9 cellular contexts compared by ENCODE assay signal in the genomic region with DNA sequence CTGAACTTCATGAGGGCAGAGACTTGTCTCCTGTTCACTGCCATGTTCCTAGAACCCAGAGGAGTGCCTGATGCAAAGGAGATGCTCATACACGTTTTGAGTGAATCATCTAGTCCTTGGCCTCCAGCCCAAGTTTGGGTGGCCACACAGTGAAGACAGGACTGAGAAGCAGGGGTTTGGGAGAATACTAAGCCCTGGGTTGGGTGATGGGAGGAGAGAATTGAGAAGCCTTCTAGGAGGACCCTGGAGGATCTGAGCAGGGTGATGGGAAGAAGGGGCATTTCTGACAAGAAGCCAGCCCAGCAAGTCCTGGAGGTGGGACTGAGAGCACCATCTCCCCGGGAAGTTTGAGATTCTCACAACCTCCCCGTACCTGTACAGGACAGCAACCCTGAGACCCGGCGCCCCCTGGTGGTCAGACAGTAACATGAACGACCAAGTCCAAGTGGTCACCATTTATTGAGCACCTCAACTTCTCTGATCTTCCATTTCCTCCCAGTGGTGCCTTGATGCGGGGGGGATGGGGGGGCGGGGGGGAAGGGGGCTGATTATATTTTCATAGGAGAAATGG. TPM values are rescaled to one million over a fixed set of nuclear protein-coding genes. Genes with fewer than 3 reads are reported as not detected.
A peak's percentile ranks its signal among the peaks of the same experiment; 100 is the strongest.
DNase-seq lines count a peak whose midpoint lies in the region; ATAC-seq and TF ChIP-seq lines count a peak whose summit lies in the region.
"Had no signal": no experiment of that assay in that cellular context is flagged by ENCODE, and none has a peak within 500 bp of the region (broad histone marks: within the 10 kb centered on the region; RNA-seq: fewer than 3 reads in every experiment).

No MANE protein-coding gene starts in this region.

- CTCF ChIA-PET in Calu3 (lab: Charles Lee), result interaction anchor here (1.1 to 1.9 kb wide), 4 partner anchors 76 to 393 kb away, joined by 4 to 37 read pairs (median 10); no protein-coding TSS in a partner anchor

- H3K4me3 ChIP-seq in gastrocnemius medialis, result no peak overlapping the region
- H3K4me3 ChIP-seq: SK-N-MC had no signal

- peaks cover 33% of the 10 kb centered on the region for H3K4me1 Mint-ChIP-seq in Calu3 (ENCODE audit: low read depth, unreplicated experiment)
- peaks cover 5% of the 10 kb centered on the region for H3K4me1 Mint-ChIP-seq in activated naive CD8-positive, alpha-beta T cell treated with anti-CD3 and anti-CD28 coated beads, Interleukin-2, amount 50 U/mL, for 24 hours

- no peaks in the 10 kb centered on the region for H3K9me3 Mint-ChIP-seq in Calu3 (ENCODE audit: low read depth, unreplicated experiment)
- H3K9me3 Mint-ChIP-seq in activated naive CD8-positive, alpha-beta T cell treated with anti-CD3 and anti-CD28 coated beads, Interleukin-2, amount 50 U/mL, for 24 hours, result no peaks in the 10 kb centered on the region

- no peak overlapping the region for H3K4me3 Mint-ChIP-seq in Calu3 (ENCODE audit: low read depth, unreplicated experiment)
- no peak overlapping the region for H3K4me3 Mint-ChIP-seq in activated naive CD8-positive, alpha-beta T cell treated with anti-CD3 and anti-CD28 coated beads, Interleukin-2, amount 50 U/mL, for 24 hours

- H3K27me3 ChIP-seq in gastrocnemius medialis, result no peaks in the 10 kb centered on the region

- ATAC-seq in activated naive CD8-positive, alpha-beta T cell treated with anti-CD3 and anti-CD28 coated beads, Interleukin-2, amount 50 U/mL, for 24 hours, result peak; percentile 45
- peak; percentile 39 to 66 for ATAC-seq in left cardiac atrium
- no peak for ATAC-seq in gastrocnemius medialis
- no peak for ATAC-seq in HG03442 (IDR thresholded peaks at IDR 0.05; ENCODE audit: unreplicated experiment)

- TF ChIP-seq CTCF in Calu3 (IDR thresholded peaks at IDR 0.05; ENCODE audit: unreplicated experiment) (peak; percentile 75), gastrocnemius medialis (IDR thresholded peaks at IDR 0.05 in 4 of 5, conservative IDR thresholded peaks at IDR 0.05 in 1 of 5) (peak in 4 of 5 experiments; percentile 14 to 55 (median 38))

- TF ChIP-seq EP300 in Ishikawa (IDR thresholded peaks at IDR 0.05; ENCODE audit: borderline replicate concordance), result no peak

- H3K27ac ChIP-seq in gastrocnemius medialis, result no peak overlapping the region
- H3K27ac ChIP-seq: SK-N-MC had no signal

- no peak for TF ChIP-seq POLR2A in gastrocnemius medialis (IDR thresholded peaks at IDR 0.05)

- H3K4me1 ChIP-seq in gastrocnemius medialis, result peaks cover 3 to 6% of the 10 kb centered on the region in 2 donors

- no peaks in the 10 kb centered on the region for H3K9me3 ChIP-seq in gastrocnemius medialis

- H3K27me3 Mint-ChIP-seq in Calu3 (ENCODE audit: unreplicated experiment), result no peaks in the 10 kb centered on the region
- H3K27me3 Mint-ChIP-seq in activated naive CD8-positive, alpha-beta T cell treated with anti-CD3 and anti-CD28 coated beads, Interleukin-2, amount 50 U/mL, for 24 hours, result no peaks in the 10 kb centered on the region

- DNase-seq in Calu3, result peak; percentile 93
- DNase-seq in SW480 (ENCODE audit: low spot score), result peak; percentile 66
- DNase-seq in activated naive CD8-positive, alpha-beta T cell treated with anti-CD3 and anti-CD28 coated beads, Interleukin-2, amount 50 U/mL, for 24 hours, result peak; percentile 84
- DNase-seq in left cardiac atrium, result peak; percentile 72
- no peak for DNase-seq in gastrocnemius medialis
- DNase-seq in occipital lobe (lab: John Stamatoyannopoulos, UW), result no peak

- H3K36me3 ChIP-seq in gastrocnemius medialis, result peaks cover 0 to 12% of the 10 kb centered on the region in 2 donors

- intact Hi-C loops in Calu3 (cut with micrococcal nuclease; ENCODE audit: unreplicated experiment), result loop anchor here (1.0 to 5.0 kb wide), 4 partner anchors 76 to 295 kb away; no protein-coding TSS in a partner anchor
- intact Hi-C loops in left cardiac atrium (cut with DNase I), result loop anchor here (5.0 kb wide), 2 partner anchors 75 to 170 kb away; no protein-coding TSS in a partner anchor
- intact Hi-C loops in gastrocnemius medialis (cut with DNase I; ENCODE audit: low total_unique reads), result loop anchor here (5.0 kb wide), 1 partner anchor 740 kb away; no protein-coding TSS in a partner anchor

- H3K27ac Mint-ChIP-seq in Calu3 (ENCODE audit: unreplicated experiment), result no peak overlapping the region
- H3K27ac Mint-ChIP-seq in activated naive CD8-positive, alpha-beta T cell treated with anti-CD3 and anti-CD28 coated beads, Interleukin-2, amount 50 U/mL, for 24 hours, result no peak overlapping the region

- BruUV-seq in Calu3 (replicated peaks; lab: Mats Ljungman, UMichigan), result no TSS peak

- peaks cover 35% of the 10 kb centered on the region for H3K36me3 Mint-ChIP-seq in Calu3 (ENCODE audit: insufficient read depth, unreplicated experiment)
- peaks cover 13% of the 10 kb centered on the region for H3K36me3 Mint-ChIP-seq in activated naive CD8-positive, alpha-beta T cell treated with anti-CD3 and anti-CD28 coated beads, Interleukin-2, amount 50 U/mL, for 24 hours (ENCODE audit: low read depth)

- in situ Hi-C loops in gastrocnemius medialis (cut with MboI; ENCODE audit: low sequenced_read_pairs in 4 of 4), result no loop called here

- TF ChIP-seq RAD21 in Ishikawa (IDR thresholded peaks at IDR 0.05; ENCODE audit: low read depth), result peak; percentile 31; the same call in 1 of the 2 replicates

TF ChIP-seq in Ishikawa, 13 proteins besides CTCF, POLR2A, EP300 and RAD21:
- no peak for TF ChIP-seq CREB1 (IDR thresholded peaks at IDR 0.05; ENCODE audit: low read depth)
- TF ChIP-seq, protein P1, sequence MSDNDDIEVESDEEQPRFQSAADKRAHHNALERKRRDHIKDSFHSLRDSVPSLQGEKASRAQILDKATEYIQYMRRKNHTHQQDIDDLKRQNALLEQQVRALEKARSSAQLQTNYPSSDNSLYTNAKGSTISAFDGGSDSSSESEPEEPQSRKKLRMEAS (IDR thresholded peaks at IDR 0.05), result no peak
- no peak for TF ChIP-seq TAF1 (IDR thresholded peaks at IDR 0.05; ENCODE audit: low read depth)
- TF ChIP-seq TEAD4 (IDR thresholded peaks at IDR 0.05), result no peak
- TF ChIP-seq TCF12 (IDR thresholded peaks at IDR 0.05; ENCODE audit: low read depth), result no peak
- TF ChIP-seq YY1 (IDR thresholded peaks at IDR 0.05; ENCODE audit: low read depth), result no peak
- TF ChIP-seq, protein P2, sequence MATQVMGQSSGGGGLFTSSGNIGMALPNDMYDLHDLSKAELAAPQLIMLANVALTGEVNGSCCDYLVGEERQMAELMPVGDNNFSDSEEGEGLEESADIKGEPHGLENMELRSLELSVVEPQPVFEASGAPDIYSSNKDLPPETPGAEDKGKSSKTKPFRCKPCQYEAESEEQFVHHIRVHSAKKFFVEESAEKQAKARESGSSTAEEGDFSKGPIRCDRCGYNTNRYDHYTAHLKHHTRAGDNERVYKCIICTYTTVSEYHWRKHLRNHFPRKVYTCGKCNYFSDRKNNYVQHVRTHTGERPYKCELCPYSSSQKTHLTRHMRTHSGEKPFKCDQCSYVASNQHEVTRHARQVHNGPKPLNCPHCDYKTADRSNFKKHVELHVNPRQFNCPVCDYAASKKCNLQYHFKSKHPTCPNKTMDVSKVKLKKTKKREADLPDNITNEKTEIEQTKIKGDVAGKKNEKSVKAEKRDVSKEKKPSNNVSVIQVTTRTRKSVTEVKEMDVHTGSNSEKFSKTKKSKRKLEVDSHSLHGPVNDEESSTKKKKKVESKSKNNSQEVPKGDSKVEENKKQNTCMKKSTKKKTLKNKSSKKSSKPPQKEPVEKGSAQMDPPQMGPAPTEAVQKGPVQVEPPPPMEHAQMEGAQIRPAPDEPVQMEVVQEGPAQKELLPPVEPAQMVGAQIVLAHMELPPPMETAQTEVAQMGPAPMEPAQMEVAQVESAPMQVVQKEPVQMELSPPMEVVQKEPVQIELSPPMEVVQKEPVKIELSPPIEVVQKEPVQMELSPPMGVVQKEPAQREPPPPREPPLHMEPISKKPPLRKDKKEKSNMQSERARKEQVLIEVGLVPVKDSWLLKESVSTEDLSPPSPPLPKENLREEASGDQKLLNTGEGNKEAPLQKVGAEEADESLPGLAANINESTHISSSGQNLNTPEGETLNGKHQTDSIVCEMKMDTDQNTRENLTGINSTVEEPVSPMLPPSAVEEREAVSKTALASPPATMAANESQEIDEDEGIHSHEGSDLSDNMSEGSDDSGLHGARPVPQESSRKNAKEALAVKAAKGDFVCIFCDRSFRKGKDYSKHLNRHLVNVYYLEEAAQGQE (IDR thresholded peaks at IDR 0.05; ENCODE audit: low read depth), result no peak
- no peak for TF ChIP-seq FOXM1 (IDR thresholded peaks at IDR 0.05; ENCODE audit: borderline replicate concordance, low read depth)
- no peak for TF ChIP-seq NFIC (IDR thresholded peaks at IDR 0.05)
- TF ChIP-seq ZBTB7A (IDR thresholded peaks at IDR 0.05; ENCODE audit: low read depth), result no peak
- TF ChIP-seq EGR1 (IDR thresholded peaks at IDR 0.05), result no peak
- no peak for TF ChIP-seq CEBPB (IDR thresholded peaks at IDR 0.05)
- TF ChIP-seq, protein P3, sequence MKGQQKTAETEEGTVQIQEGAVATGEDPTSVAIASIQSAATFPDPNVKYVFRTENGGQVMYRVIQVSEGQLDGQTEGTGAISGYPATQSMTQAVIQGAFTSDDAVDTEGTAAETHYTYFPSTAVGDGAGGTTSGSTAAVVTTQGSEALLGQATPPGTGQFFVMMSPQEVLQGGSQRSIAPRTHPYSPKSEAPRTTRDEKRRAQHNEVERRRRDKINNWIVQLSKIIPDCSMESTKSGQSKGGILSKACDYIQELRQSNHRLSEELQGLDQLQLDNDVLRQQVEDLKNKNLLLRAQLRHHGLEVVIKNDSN (IDR thresholded peaks at IDR 0.05), result no peak

RNA-seq across cellular contexts. Expression of a gene that starts 11.0 kb away (rescaled TPM):
- total RNA-seq in Calu3 (2022), result 11.3 and 12.0 TPM in 2 replicates
- 1 to 10 TPM; 5.3 to 6.0 TPM for total RNA-seq in left cardiac atrium
- 10 to 100 TPM in 2 of 4 donors, 1 to 10 TPM in 2; 5.8 to 11.9 (median 9.3) TPM for total RNA-seq in gastrocnemius medialis
- total RNA-seq in occipital lobe, result 4.5 TPM

RNA-seq across cellular contexts. Expression of a gene that starts 14.6 kb away (rescaled TPM):
- total RNA-seq in Calu3 (2022) (0.34 and 0.38 TPM in 2 replicates), left cardiac atrium (under 1 TPM; 0.21 to 0.31 TPM), gastrocnemius medialis (not detected), occipital lobe (not detected)

RNA-seq across cellular contexts. Expression of a gene that starts 27.5 kb away (rescaled TPM):
- total RNA-seq in Calu3 (2022), result not detected in 2 replicates
- 1 to 10 TPM; 5.1 to 6.6 TPM for total RNA-seq in left cardiac atrium
- 1 to 10 TPM in 2 of 4 donors, under 1 TPM in 1, not detected in 1; 0.72 to 1.4 (median 1.0) TPM for total RNA-seq in gastrocnemius medialis
- 0.78 TPM for total RNA-seq in occipital lobe

RNA-seq across cellular contexts. Expression of a gene that starts 32.4 kb away (rescaled TPM):
- total RNA-seq in Calu3 (2022), result not detected in 2 replicates
- total RNA-seq in left cardiac atrium, result under 1 TPM in 1 of 2 donors, not detected in 1; 0.65 TPM
- total RNA-seq in gastrocnemius medialis, result not detected
- not detected for total RNA-seq in occipital lobe

RNA-seq across cellular contexts. Expression of a gene that starts 44.9 kb away (rescaled TPM):
- total RNA-seq in Calu3 (2022), result not detected in 2 replicates
- total RNA-seq in left cardiac atrium, result 1 to 10 TPM; 1.6 to 2.2 TPM
- under 1 TPM in 3 of 4 donors, not detected in 1; 0.13 to 0.97 (median 0.23) TPM for total RNA-seq in gastrocnemius medialis
- total RNA-seq in occipital lobe, result 0.16 TPM

Comparison
In these comparisons a context has a peak if more than half of its experiments do, and no peak if none do; other contexts are left out.
1. DNase-seq: peak in Calu3 (single experiment), SW480 (single experiment), activated naive CD8-positive, alpha-beta T cell treated with anti-CD3 and anti-CD28 coated beads, Interleukin-2, amount 50 U/mL, for 24 hours (single experiment) and left cardiac atrium (single experiment); none in gastrocnemius medialis (0 of 2) and occipital lobe (single experiment).
2. ATAC-seq: peak in activated naive CD8-positive, alpha-beta T cell treated with anti-CD3 and anti-CD28 coated beads, Interleukin-2, amount 50 U/mL, for 24 hours (single experiment) and left cardiac atrium (2 of 2); none in gastrocnemius medialis (0 of 2) and HG03442 (single experiment).